11 cellular contexts compared by ENCODE assay signal in genomic region chr2:55097462-55098410, GRCh38. TPM values are rescaled to one million over a fixed set of nuclear protein-coding genes. Genes with fewer than 3 reads are reported as not detected.
DNase-seq lines count a peak whose midpoint lies in the region; ATAC-seq and TF ChIP-seq lines count a peak whose summit lies in the region.
"Had no signal": no experiment of that assay in that cellular context is flagged by ENCODE, and none has a peak within 500 bp of the region (broad histone marks: within the 10 kb centered on the region; RNA-seq: fewer than 3 reads in every experiment).

No MANE protein-coding gene starts in this region.

- BruUV-seq in Calu3 (replicated peaks; lab: Mats Ljungman, UMichigan): no TSS peak

- H3K4me3 Mint-ChIP-seq in Calu3 (ENCODE audit: low read depth, unreplicated experiment): no peak overlapping the region
- H3K4me3 Mint-ChIP-seq: CD4-positive, CD25-positive, alpha-beta regulatory T cell had no signal

- H3K27me3 ChIP-seq in heart right ventricle (no peaks in the 10 kb centered on the region), sigmoid colon (no peaks in the 10 kb centered on the region)
- H3K27me3 ChIP-seq: dorsolateral prefrontal cortex had no signal

- H3K4me1 ChIP-seq in heart right ventricle (peaks cover 4 to 77% (median 46%) of the 10 kb centered on the region in 9 donors), sigmoid colon (peaks cover 0 to 59% (median 53%) of the 10 kb centered on the region in 4 donors)

- WGBS in heart right ventricle, 2 donors: 42 to 56% methylated on average over 6 of the region's 6 CpGs
- 53 to 59% methylated on average over 6 of the region's 6 CpGs for WGBS in sigmoid colon, 2 donors

- H3K27ac Mint-ChIP-seq in Calu3 (ENCODE audit: unreplicated experiment): no peak overlapping the region
- H3K27ac Mint-ChIP-seq: CD4-positive, CD25-positive, alpha-beta regulatory T cell had no signal

- TF ChIP-seq EP300 in sigmoid colon (IDR thresholded peaks at IDR 0.05): no peak

- H3K36me3 ChIP-seq in heart right ventricle (no peaks in the 10 kb centered on the region), sigmoid colon (no peaks in the 10 kb centered on the region)

- H3K9me3 ChIP-seq in heart right ventricle (no peaks in the 10 kb centered on the region), sigmoid colon (no peaks in the 10 kb centered on the region)

- ATAC-seq in heart right ventricle (peak in 4 of 8 donors; percentile 27 to 76 (median 68)), GM19463 (IDR thresholded peaks at IDR 0.05; ENCODE audit: unreplicated experiment) (no peak)
- ATAC-seq: GM12878 had no signal

- no peak overlapping the region for H3K4me3 ChIP-seq in heart right ventricle
- no peak overlapping the region for H3K4me3 ChIP-seq in sigmoid colon
- H3K4me3 ChIP-seq: dorsolateral prefrontal cortex, GM12878 had no signal

- peak; percentile 35 for DNase-seq in G401 (ENCODE audit: low spot score)
- peak; percentile 62 for DNase-seq in SK-N-DZ (ENCODE audit: low spot score)
- DNase-seq in heart right ventricle: no peak
- no peak for DNase-seq in sigmoid colon
- DNase-seq in MV-4-11 (lab: John Stamatoyannopoulos, UW): no peak
- no peak for DNase-seq in Calu3
- DNase-seq in activated CD4-positive, alpha-beta T cell treated with anti-CD3 and anti-CD28 coated beads, Interleukin-2, amount 50 U/mL, for 1 hour: no peak
- DNase-seq: CD4-positive, CD25-positive, alpha-beta regulatory T cell; dorsolateral prefrontal cortex had no signal

- intact Hi-C loops in heart right ventricle (cut with DNase I): loop anchor here in 2 of 10 donors (5.0 kb wide), 1 partner anchor 45 kb away; the partner anchor contains the start of gene RTN4 (in 2 of the 2)
- intact Hi-C loops in sigmoid colon (cut with DNase I): loop anchor here (5.0 kb wide), 2 partner anchors 45 to 60 kb away; partner anchors contain the start of gene RTN4
- intact Hi-C loops in Calu3 (cut with micrococcal nuclease; ENCODE audit: unreplicated experiment): loop anchor here (5.0 kb wide), 1 partner anchor 70 kb away; no protein-coding TSS in a partner anchor

- peaks cover 19% of the 10 kb centered on the region for H3K4me1 Mint-ChIP-seq in Calu3 (ENCODE audit: low read depth, unreplicated experiment)

- H3K36me3 Mint-ChIP-seq in Calu3 (ENCODE audit: insufficient read depth, unreplicated experiment): peaks cover 8% of the 10 kb centered on the region
- H3K36me3 Mint-ChIP-seq: CD4-positive, CD25-positive, alpha-beta regulatory T cell had no signal

- in situ Hi-C loops in G401 (cut with HindIII; ENCODE audit: low sequenced_read_pairs): no loop called here

- H3K27me3 Mint-ChIP-seq in Calu3 (ENCODE audit: unreplicated experiment): no peaks in the 10 kb centered on the region
- H3K27me3 Mint-ChIP-seq: CD4-positive, CD25-positive, alpha-beta regulatory T cell had no signal

- TF ChIP-seq CTCF in heart right ventricle (IDR thresholded peaks at IDR 0.05) (no peak), sigmoid colon (IDR thresholded peaks at IDR 0.05) (no peak), Calu3 (IDR thresholded peaks at IDR 0.05; ENCODE audit: unreplicated experiment) (no peak)

- H3K27ac ChIP-seq in heart right ventricle (peak overlapping the region; percentile 0 to 73 (median 52)), sigmoid colon (peak overlapping the region; percentile 67 to 87 (median 78))

- no peaks in the 10 kb centered on the region for H3K9me3 Mint-ChIP-seq in Calu3 (ENCODE audit: low read depth, unreplicated experiment)
- H3K9me3 Mint-ChIP-seq: CD4-positive, CD25-positive, alpha-beta regulatory T cell had no signal

- TF ChIP-seq POLR2A in sigmoid colon (IDR thresholded peaks at IDR 0.05): no peak

- CTCF ChIA-PET in Calu3 (lab: Charles Lee): interaction anchor here (1.2 kb wide), 1 partner anchor 198 kb away, joined by 3 read pairs; no protein-coding TSS in a partner anchor

RNA-seq across cellular contexts. Expression of gene RTN4, which starts 47.5 kb away (rescaled TPM):
- total RNA-seq in G401 (2014; rRNA removed; shearing (Covaris generic)): 80.7 and 110 TPM in 2 replicates
- 167 and 176 TPM in 2 replicates for polyA plus RNA-seq in SK-N-DZ (2014; cell fraction: cytosol; rRNA removed)
- 101 and 109 TPM in 2 replicates for polyA plus RNA-seq in SK-N-DZ (2014; cell fraction: nucleus; rRNA removed)
- 100 to 1,000 TPM in 5 of 10 donors, 10 to 100 TPM in 5; 40.6 to 163 (median 95.3) TPM for total RNA-seq in heart right ventricle
- 100 to 1,000 TPM in 1 of 2 donors, 10 to 100 TPM in 1; 82.8 to 126 TPM for polyA plus RNA-seq in heart right ventricle
- total RNA-seq in sigmoid colon: 100 to 1,000 TPM; 152 to 264 (median 199) TPM
- 100 to 1,000 TPM in 1 of 3 donors, 10 to 100 TPM in 2; 54.1 to 153 (median 62.0) TPM for polyA plus RNA-seq in sigmoid colon
- 386 and 394 TPM in 2 replicates for total RNA-seq in Calu3 (2022)

Comparison
In these comparisons a context has a peak if more than half of its experiments do, and no peak if none do; other contexts are left out.
1. DNase-seq: peak in G401 (single experiment) and SK-N-DZ (single experiment); none in heart right ventricle (0 of 2), sigmoid colon (single experiment), MV-4-11 (single experiment), Calu3 (single experiment) and activated CD4-positive, alpha-beta T cell treated with anti-CD3 and anti-CD28 coated beads, Interleukin-2, amount 50 U/mL, for 1 hour (single experiment).